In genomic region chr14:22095845-22096510, GRCh38 we compare ENCODE assay signal across 11 cellular contexts.
DNase-seq lines count a peak whose midpoint lies in the region; ATAC-seq and TF ChIP-seq lines count a peak whose summit lies in the region.
"Had no signal": no experiment of that assay in that cellular context is flagged by ENCODE, and none has a peak within 500 bp of the region (broad histone marks: within the 10 kb centered on the region; RNA-seq: fewer than 3 reads in every experiment).

No MANE protein-coding gene starts in this region.

- no peaks in the 10 kb centered on the region for H3K27me3 ChIP-seq in heart left ventricle
- no peaks in the 10 kb centered on the region for H3K27me3 ChIP-seq in stomach smooth muscle (ENCODE audit: control insufficient read depth in 1 of 2, insufficient read depth in 2 of 2, low read length in 2 of 2)

- H3K27ac ChIP-seq in heart left ventricle (peak overlapping the region in 11 of 12 donors; percentile 0 to 61 (median 48)), stomach smooth muscle (ENCODE audit: low read length) (peak overlapping the region; percentile 50)

- no peaks in the 10 kb centered on the region for H3K27me3 Mint-ChIP-seq in activated CD4-positive, alpha-beta memory T cell treated with anti-CD3 and anti-CD28 coated beads for 36 hours

- no peak overlapping the region for H3K4me3 ChIP-seq in heart left ventricle
- H3K4me3 ChIP-seq in stomach smooth muscle (ENCODE audit: low read length in 2 of 2) = no peak overlapping the region

- ATAC-seq in heart left ventricle (peak in 3 of 4 donors; percentile 12 to 59 (median 41)), GM18520 (IDR thresholded peaks at IDR 0.05; ENCODE audit: unreplicated experiment) (no peak), GM18873 (IDR thresholded peaks at IDR 0.05; ENCODE audit: low FRiP score, unreplicated experiment) (no peak)

- POLR2A ChIA-PET in activated CD4-positive, alpha-beta memory T cell treated with anti-CD3 and anti-CD28 coated beads for 36 hours (lab: Charles Lee) = no interaction called here

- peaks cover 0 to 15% (median 0%) of the 10 kb centered on the region in 12 donors for H3K4me1 ChIP-seq in heart left ventricle
- H3K4me1 ChIP-seq in stomach smooth muscle (ENCODE audit: control insufficient read depth, insufficient read depth, low read length) = no peaks in the 10 kb centered on the region

- no peaks in the 10 kb centered on the region for H3K9me3 Mint-ChIP-seq in activated CD4-positive, alpha-beta memory T cell treated with anti-CD3 and anti-CD28 coated beads for 36 hours

- no peak for TF ChIP-seq POLR2A in heart left ventricle (IDR thresholded peaks at IDR 0.05)

- H3K36me3 Mint-ChIP-seq in activated CD4-positive, alpha-beta memory T cell treated with anti-CD3 and anti-CD28 coated beads for 36 hours = no peaks in the 10 kb centered on the region

- intact Hi-C loops in activated CD4-positive, alpha-beta memory T cell treated with anti-CD3 and anti-CD28 coated beads for 36 hours (cut with micrococcal nuclease) = no loop called here
- intact Hi-C loops in heart left ventricle (cut with DNase I) = no loop called here

- peak overlapping the region; percentile 57 for H3K4me3 Mint-ChIP-seq in activated CD4-positive, alpha-beta memory T cell treated with anti-CD3 and anti-CD28 coated beads for 36 hours

- CTCF ChIA-PET in activated CD4-positive, alpha-beta memory T cell treated with anti-CD3 and anti-CD28 coated beads for 36 hours (lab: Charles Lee) = interaction anchor here (1.0 to 1.7 kb wide), 2 partner anchors 9 to 55 kb away, joined by 4 to 5 read pairs; no protein-coding TSS in a partner anchor

- no peak for TF ChIP-seq CTCF in heart left ventricle (IDR thresholded peaks at IDR 0.05)

- H3K4me1 Mint-ChIP-seq in activated CD4-positive, alpha-beta memory T cell treated with anti-CD3 and anti-CD28 coated beads for 36 hours (ENCODE audit: low read depth) = peaks cover 45% of the 10 kb centered on the region

- peak overlapping the region; percentile 83 for H3K27ac Mint-ChIP-seq in activated CD4-positive, alpha-beta memory T cell treated with anti-CD3 and anti-CD28 coated beads for 36 hours

- H3K9ac ChIP-seq in stomach smooth muscle (ENCODE audit: low read length in 2 of 2) = no peak overlapping the region

- H3K36me3 ChIP-seq in heart left ventricle (no peaks in the 10 kb centered on the region), stomach smooth muscle (ENCODE audit: control insufficient read depth in 2 of 2, insufficient read depth in 2 of 2, low read length in 2 of 2) (no peaks in the 10 kb centered on the region)

- no peaks in the 10 kb centered on the region for H3K9me3 ChIP-seq in heart left ventricle
- H3K9me3 ChIP-seq in stomach smooth muscle (ENCODE audit: control insufficient read depth in 2 of 2, low read length in 2 of 2) = no peaks in the 10 kb centered on the region

- DNase-seq in activated CD8-positive, alpha-beta memory T cell treated with anti-CD3 and anti-CD28 coated beads, Interleukin-2, amount 50 U/mL, for 4 hours = peak; percentile 16
- DNase-seq in activated CD8-positive, alpha-beta memory T cell treated with anti-CD3 and anti-CD28 coated beads for 24 hours = no peak
- DNase-seq in activated CD4-positive, alpha-beta memory T cell treated with anti-CD3 and anti-CD28 coated beads for 36 hours = no peak
- DNase-seq in heart left ventricle (no peak), iPS-NIHi11 (ENCODE audit: low spot score) (no peak)
- DNase-seq: DMS79, NCI-H1048, NCI-H748 treated with DMSO at 0.1 percent for 48 hours had no signal

- 52 to 67% (median 65%) methylated on average over 4 of the region's 4 CpGs for WGBS in heart left ventricle, 4 donors

Comparison
In these comparisons a context has a peak if more than half of its experiments do, and no peak if none do; other contexts are left out.
1. ATAC-seq: peak in heart left ventricle (3 of 4); none in GM18520 (single experiment) and GM18873 (single experiment).